In the genomic region with DNA sequence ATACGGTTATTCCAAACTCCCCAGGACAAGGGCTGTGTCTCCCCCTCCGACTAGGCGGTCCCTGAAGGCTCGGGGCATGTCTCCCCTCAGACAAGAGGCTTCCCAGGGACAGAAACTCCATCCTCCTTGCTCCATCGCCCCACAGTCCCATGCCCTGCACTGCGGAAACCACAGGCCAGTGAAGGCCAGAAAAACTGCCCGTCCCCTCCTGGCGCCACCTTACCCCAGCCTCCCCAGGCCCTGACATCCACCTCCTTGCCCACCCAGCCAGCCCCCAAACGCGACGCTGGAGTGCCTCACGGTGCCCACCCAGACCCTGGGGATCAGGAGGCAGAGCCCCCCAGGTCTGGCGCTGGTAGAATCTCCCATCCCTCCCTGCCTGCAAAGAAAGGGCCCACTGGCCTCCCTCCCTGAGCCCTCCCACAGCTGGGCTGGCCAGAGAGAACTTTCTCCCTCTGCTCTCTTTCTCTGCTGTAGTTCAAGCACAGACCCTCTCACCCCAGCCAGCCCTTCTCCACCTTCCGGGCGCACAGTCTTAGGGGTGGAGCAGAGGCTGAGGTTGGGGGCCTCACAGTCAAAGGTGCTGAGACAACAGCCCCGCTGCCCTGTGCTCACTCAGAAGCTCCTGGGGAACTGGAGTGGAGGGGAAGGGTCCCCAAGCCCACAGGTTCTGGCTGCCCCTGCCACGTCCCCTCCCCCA, we compare ENCODE assay signal across 17 cellular contexts. TPM values are rescaled to one million over a fixed set of nuclear protein-coding genes. Genes with fewer than 3 reads are reported as not detected.
DNase-seq lines count a peak whose midpoint lies in the region; ATAC-seq and TF ChIP-seq lines count a peak whose summit lies in the region.
"Had no signal": no experiment of that assay in that cellular context is flagged by ENCODE, and none has a peak within 500 bp of the region (broad histone marks: within the 10 kb centered on the region; RNA-seq: fewer than 3 reads in every experiment).

No MANE protein-coding gene starts in this region.

- no peaks in the 10 kb centered on the region for H3K27me3 Mint-ChIP-seq in neural crest cell (ENCODE audit: low read depth)
- no peaks in the 10 kb centered on the region for H3K27me3 Mint-ChIP-seq in activated CD8-positive, alpha-beta T cell treated with anti-CD3 and anti-CD28 coated beads, Interleukin-2, amount 10 ng/mL, durations not matched to agents 7 days and 5 days (ENCODE audit: low read depth)
- H3K27me3 Mint-ChIP-seq: activated naive CD4-positive, alpha-beta T cell treated with anti-CD3 and anti-CD28 coated beads, Interleukin-2, amount 50 U/mL, for 24 hours had no signal

- TF ChIP-seq EP300 in upper lobe of left lung (IDR thresholded peaks at IDR 0.05) = no peak

- POLR2A ChIA-PET in RWPE1 (lab: Yijun Ruan, JAX; ENCODE audit: low non-redundant PET) = interaction anchor here (1.2 kb wide), 1 partner anchor 34 kb away, joined by 5 read pairs; the partner anchor contains the start of gene EIF1
- POLR2A ChIA-PET in activated CD8-positive, alpha-beta T cell treated with anti-CD3 and anti-CD28 coated beads, Interleukin-2, amount 10 ng/mL, durations not matched to agents 7 days and 5 days (lab: Charles Lee) = no interaction called here

- WGBS in upper lobe of left lung, 2 donors = 57 to 67% methylated on average over 9 to 17 of the region's 17 CpGs

- no peaks in the 10 kb centered on the region for H3K9me3 Mint-ChIP-seq in neural crest cell
- H3K9me3 Mint-ChIP-seq in activated CD8-positive, alpha-beta T cell treated with anti-CD3 and anti-CD28 coated beads, Interleukin-2, amount 10 ng/mL, durations not matched to agents 7 days and 5 days (ENCODE audit: insufficient read depth) = no peaks in the 10 kb centered on the region
- H3K9me3 Mint-ChIP-seq: activated naive CD4-positive, alpha-beta T cell treated with anti-CD3 and anti-CD28 coated beads, Interleukin-2, amount 50 U/mL, for 24 hours had no signal

- H3K36me3 Mint-ChIP-seq in neural crest cell (ENCODE audit: low read depth) = no peaks in the 10 kb centered on the region
- no peaks in the 10 kb centered on the region for H3K36me3 Mint-ChIP-seq in activated CD8-positive, alpha-beta T cell treated with anti-CD3 and anti-CD28 coated beads, Interleukin-2, amount 10 ng/mL, durations not matched to agents 7 days and 5 days (ENCODE audit: low read depth)
- H3K36me3 Mint-ChIP-seq: activated naive CD4-positive, alpha-beta T cell treated with anti-CD3 and anti-CD28 coated beads, Interleukin-2, amount 50 U/mL, for 24 hours had no signal

- H3K4me3 Mint-ChIP-seq in neural crest cell = no peak overlapping the region
- no peak overlapping the region for H3K4me3 Mint-ChIP-seq in activated CD8-positive, alpha-beta T cell treated with anti-CD3 and anti-CD28 coated beads, Interleukin-2, amount 10 ng/mL, durations not matched to agents 7 days and 5 days
- H3K4me3 Mint-ChIP-seq: activated naive CD4-positive, alpha-beta T cell treated with anti-CD3 and anti-CD28 coated beads, Interleukin-2, amount 50 U/mL, for 24 hours had no signal

- no peaks in the 10 kb centered on the region for H3K4me1 Mint-ChIP-seq in neural crest cell
- no peaks in the 10 kb centered on the region for H3K4me1 Mint-ChIP-seq in activated CD8-positive, alpha-beta T cell treated with anti-CD3 and anti-CD28 coated beads, Interleukin-2, amount 10 ng/mL, durations not matched to agents 7 days and 5 days (ENCODE audit: low read depth)
- H3K4me1 Mint-ChIP-seq: activated naive CD4-positive, alpha-beta T cell treated with anti-CD3 and anti-CD28 coated beads, Interleukin-2, amount 50 U/mL, for 24 hours had no signal

- CTCF ChIA-PET in RWPE1 (lab: Yijun Ruan, JAX) = interaction anchor here (0.6 to 13.5 kb wide), 4 partner anchors 8 to 106 kb away, joined by 4 to 321 read pairs (median 11); no protein-coding TSS in a partner anchor
- CTCF ChIA-PET in activated CD8-positive, alpha-beta T cell treated with anti-CD3 and anti-CD28 coated beads, Interleukin-2, amount 10 ng/mL, durations not matched to agents 7 days and 5 days (lab: Charles Lee) = interaction anchor here (15.0 kb wide), 1 partner anchor 10 kb away, joined by 399 read pairs; no protein-coding TSS in a partner anchor

- TF ChIP-seq CTCF in RWPE1 (conservative IDR thresholded peaks at IDR 0.05; ENCODE audit: low read depth) (no peak), epithelial cell of esophagus (IDR thresholded peaks at IDR 0.05; ENCODE audit: insufficient read depth, low read depth, low read length, missing control alignments) (no peak), neural crest cell (conservative IDR thresholded peaks at IDR 0.05) (no peak), upper lobe of left lung (IDR thresholded peaks at IDR 0.05) (no peak)

- no peaks in the 10 kb centered on the region for H3K27me3 ChIP-seq in upper lobe of left lung
- H3K27me3 ChIP-seq: heart left ventricle had no signal

- H3K9me3 ChIP-seq in upper lobe of left lung = no peaks in the 10 kb centered on the region
- H3K9me3 ChIP-seq: heart left ventricle had no signal

- H3K4me3 ChIP-seq in epithelial cell of esophagus (ENCODE audit: low read length) = peak overlapping the region; percentile 8
- no peak overlapping the region for H3K4me3 ChIP-seq in upper lobe of left lung
- H3K4me3 ChIP-seq: heart left ventricle had no signal

- TF ChIP-seq POLR2A in upper lobe of left lung (IDR thresholded peaks at IDR 0.05) = peak in 1 of 4 donors; percentile 12

- no peak for ATAC-seq in upper lobe of left lung (ENCODE audit: low FRiP score in 2 of 2)
- no peak for ATAC-seq in activated CD8-positive, alpha-beta T cell treated with anti-CD3 and anti-CD28 coated beads, Interleukin-2, amount 10 ng/mL, durations not matched to agents 7 days and 5 days
- ATAC-seq: left lobe of liver had no signal

- H3K27ac Mint-ChIP-seq in neural crest cell (ENCODE audit: unreplicated experiment) = peak overlapping the region; percentile 71
- no peak overlapping the region for H3K27ac Mint-ChIP-seq in activated CD8-positive, alpha-beta T cell treated with anti-CD3 and anti-CD28 coated beads, Interleukin-2, amount 10 ng/mL, durations not matched to agents 7 days and 5 days
- H3K27ac Mint-ChIP-seq: activated naive CD4-positive, alpha-beta T cell treated with anti-CD3 and anti-CD28 coated beads, Interleukin-2, amount 50 U/mL, for 24 hours had no signal

- DNase-seq in RWPE1 (ENCODE audit: low spot score) = no peak
- peak; percentile 50 for DNase-seq in epithelial cell of esophagus (ENCODE audit: low read depth)
- DNase-seq in neural crest cell (ENCODE audit: low read depth, low spot score) = no peak
- no peak for DNase-seq in upper lobe of left lung
- no peak for DNase-seq in stimulated activated CD4-positive, alpha-beta T cell treated with anti-CD3 and anti-CD28 coated beads, Interleukin-2, amount 100 ng/mL, for 48 hours
- no peak for DNase-seq in OCI-M2 (lab: John Stamatoyannopoulos, UW; ENCODE audit: unreplicated experiment)
- no peak for DNase-seq in activated CD8-positive, alpha-beta T cell treated with anti-CD3 and anti-CD28 coated beads, Interleukin-2, amount 10 ng/mL, durations not matched to agents 7 days and 5 days
- DNase-seq: activated CD8-positive, alpha-beta memory T cell treated with anti-CD3 and anti-CD28 coated beads, Interleukin-2, amount 50 U/mL, for 4 hours; central memory CD4-positive, alpha-beta T cell; nucleus accumbens; T-helper 1 cell had no signal

- H3K4me1 ChIP-seq in upper lobe of left lung = peaks cover 13 to 73% (median 37%) of the 10 kb centered on the region in 4 donors
- H3K4me1 ChIP-seq: heart left ventricle had no signal

- H3K36me3 ChIP-seq in upper lobe of left lung = no peaks in the 10 kb centered on the region
- H3K36me3 ChIP-seq: heart left ventricle had no signal

- H3K27ac ChIP-seq in RWPE1 = peak overlapping the region; percentile 100
- peak overlapping the region; percentile 84 to 89 (median 86) for H3K27ac ChIP-seq in upper lobe of left lung
- H3K27ac ChIP-seq: C4-2B, heart left ventricle had no signal

RNA-seq across cellular contexts. Expression of gene KRT17, which starts 30.7 kb away (rescaled TPM):
- total RNA-seq in neural crest cell = not detected in 2 replicates
- total RNA-seq in upper lobe of left lung = 10 to 100 TPM in 4 of 6 donors, 1 to 10 TPM in 1, under 1 TPM in 1; 0.78 to 33.3 (median 18.0) TPM
- not detected for total RNA-seq in activated CD8-positive, alpha-beta T cell treated with anti-CD3 and anti-CD28 coated beads, Interleukin-2, amount 10 ng/mL, durations not matched to agents 7 days and 5 days
- total RNA-seq: left lobe of liver had no signal

RNA-seq across cellular contexts. Expression of gene EIF1, which starts 33.6 kb away (rescaled TPM):
- total RNA-seq in neural crest cell = 617 and 620 TPM in 2 replicates
- 100 to 1,000 TPM; 109 to 998 (median 405) TPM for total RNA-seq in upper lobe of left lung
- 100 to 1,000 TPM; 661 to 670 TPM for total RNA-seq in activated CD8-positive, alpha-beta T cell treated with anti-CD3 and anti-CD28 coated beads, Interleukin-2, amount 10 ng/mL, durations not matched to agents 7 days and 5 days

RNA-seq across cellular contexts. Expression of gene KRT16, which starts 42.5 kb away (rescaled TPM):
- total RNA-seq in neural crest cell (not detected in 2 replicates), upper lobe of left lung (not detected)
- not detected for total RNA-seq in activated CD8-positive, alpha-beta T cell treated with anti-CD3 and anti-CD28 coated beads, Interleukin-2, amount 10 ng/mL, durations not matched to agents 7 days and 5 days
- total RNA-seq: endothelial cell of umbilical vein, heart left ventricle, left lobe of liver, OCI-LY7 had no signal

RNA-seq across cellular contexts. Expression of gene GAST, which starts 57.1 kb away (rescaled TPM):
- total RNA-seq in neural crest cell (not detected in 2 replicates), upper lobe of left lung (not detected)
- not detected for total RNA-seq in activated CD8-positive, alpha-beta T cell treated with anti-CD3 and anti-CD28 coated beads, Interleukin-2, amount 10 ng/mL, durations not matched to agents 7 days and 5 days
- total RNA-seq: endothelial cell of umbilical vein, heart left ventricle, left lobe of liver, OCI-LY7 had no signal
